17 cellular contexts compared by ENCODE assay signal in genomic region chr1:189220750-189221149, GRCh38.
DNase-seq lines count a peak whose midpoint lies in the region; ATAC-seq and TF ChIP-seq lines count a peak whose summit lies in the region.
"Had no signal": no experiment of that assay in that cellular context is flagged by ENCODE, and none has a peak within 500 bp of the region (broad histone marks: within the 10 kb centered on the region; RNA-seq: fewer than 3 reads in every experiment).

No MANE protein-coding gene starts in this region.

- H3K27ac Mint-ChIP-seq in activated naive CD4-positive, alpha-beta T cell treated with anti-CD3 and anti-CD28 coated beads, Interleukin-2, amount 10 ng/mL, durations not matched to agents 7 days and 5 days = no peak overlapping the region
- H3K27ac Mint-ChIP-seq: activated T-helper 17 cell treated with anti-CD3 and anti-CD28 coated beads, Interleukin-2, amount 50 U/mL, for 72 hours had no signal

- peak; percentile 61 for TF ChIP-seq CTCF in SK-N-SH (IDR thresholded peaks at IDR 0.05)
- peak; percentile 55 for TF ChIP-seq CTCF in Loucy (conservative IDR thresholded peaks at IDR 0.05; ENCODE audit: low read length)
- TF ChIP-seq CTCF in astrocyte of the spinal cord (IDR thresholded peaks at IDR 0.05; ENCODE audit: low read depth, low read length) = peak; percentile 52
- no peak for TF ChIP-seq CTCF in omental fat pad (IDR thresholded peaks at IDR 0.05)

- no peak overlapping the region for H3K27ac ChIP-seq in SK-N-SH (ENCODE audit: low read depth in 2 of 2, low read length in 1 of 2)
- H3K27ac ChIP-seq: HL-60, ovary had no signal

- no peak overlapping the region for H3K4me3 ChIP-seq in SK-N-SH (ENCODE audit: low read depth in 2 of 2, low read length in 1 of 2)
- H3K4me3 ChIP-seq in Loucy (ENCODE audit: low read length, poor library complexity, severe bottlenecking) = no peak overlapping the region
- no peak overlapping the region for H3K4me3 ChIP-seq in astrocyte of the spinal cord (ENCODE audit: low read depth, low read length)
- H3K4me3 ChIP-seq: ovary had no signal

- no peaks in the 10 kb centered on the region for H3K36me3 Mint-ChIP-seq in activated naive CD4-positive, alpha-beta T cell treated with anti-CD3 and anti-CD28 coated beads, Interleukin-2, amount 10 ng/mL, durations not matched to agents 7 days and 5 days

- no peak for TF ChIP-seq EP300 in SK-N-SH (IDR thresholded peaks at IDR 0.05; ENCODE audit: borderline replicate concordance in 1 of 2, low read depth in 1 of 2, low read length in 1 of 2)

- H3K9me2 ChIP-seq in SK-N-SH (no peaks in the 10 kb centered on the region), Loucy (replicated peaks; ENCODE audit: low read depth, low read length) (no peaks in the 10 kb centered on the region)

- H3K27me3 ChIP-seq in SK-N-SH (ENCODE audit: insufficient read depth) (no peaks in the 10 kb centered on the region), Loucy (ENCODE audit: insufficient read depth, low read length, poor library complexity, severe bottlenecking) (no peaks in the 10 kb centered on the region)
- H3K27me3 ChIP-seq: ovary had no signal

- WGBS in SK-N-SH (ENCODE audit: low lambda C conversion rate) = 47% methylated on average over 1 of the region's 1 CpG

- H3K4me1 ChIP-seq in SK-N-SH (ENCODE audit: control insufficient read depth in 1 of 2, insufficient read depth in 2 of 2, low read depth in 1 of 2, low read length in 1 of 2) (no peaks in the 10 kb centered on the region; a peak in 1 of 4 replicates), Loucy (ENCODE audit: insufficient read depth, low read length, poor library complexity, severe bottlenecking) (no peaks in the 10 kb centered on the region)

- H2AFZ ChIP-seq in SK-N-SH (ENCODE audit: low read depth) (no peak overlapping the region), Loucy (ENCODE audit: low read length) (no peak overlapping the region)

- no peaks in the 10 kb centered on the region for H3K27me3 Mint-ChIP-seq in activated naive CD4-positive, alpha-beta T cell treated with anti-CD3 and anti-CD28 coated beads, Interleukin-2, amount 10 ng/mL, durations not matched to agents 7 days and 5 days
- H3K27me3 Mint-ChIP-seq: activated T-helper 17 cell treated with anti-CD3 and anti-CD28 coated beads, Interleukin-2, amount 50 U/mL, for 72 hours had no signal

- H4K20me1 ChIP-seq in SK-N-SH (ENCODE audit: insufficient read depth) = no peaks in the 10 kb centered on the region
- H4K20me1 ChIP-seq in Loucy (ENCODE audit: insufficient read depth, low read length, poor library complexity, severe bottlenecking) = no peaks in the 10 kb centered on the region

- H3K9me3 ChIP-seq in SK-N-SH (no peaks in the 10 kb centered on the region), Loucy (ENCODE audit: insufficient read depth, low read depth, low read length) (no peaks in the 10 kb centered on the region)
- H3K9me3 ChIP-seq: ovary had no signal

- no peak for ATAC-seq in SK-N-SH treated with all-trans-retinoic acid at 6 μM for 48 hours
- ATAC-seq in omental fat pad (ENCODE audit: low FRiP score) = no peak
- ATAC-seq: activated T-helper 17 cell treated with anti-CD3 and anti-CD28 coated beads, Interleukin-2, amount 50 U/mL, for 72 hours had no signal

- H3K36me3 ChIP-seq in SK-N-SH (replicated peaks in 1 of 2; ENCODE audit: control insufficient read depth in 1 of 2, insufficient read depth in 2 of 2, low read length in 1 of 2) = no peaks in the 10 kb centered on the region
- no peaks in the 10 kb centered on the region for H3K36me3 ChIP-seq in Loucy (ENCODE audit: insufficient read depth, low read length)
- H3K36me3 ChIP-seq: ovary had no signal

- peak; percentile 43 for TF ChIP-seq RAD21 in SK-N-SH (IDR thresholded peaks at IDR 0.05; ENCODE audit: low read length)

- POLR2A ChIA-PET in SK-N-SH (lab: Yijun Ruan, JAX) = no interaction called here

- H3K4me3 Mint-ChIP-seq in activated naive CD4-positive, alpha-beta T cell treated with anti-CD3 and anti-CD28 coated beads, Interleukin-2, amount 10 ng/mL, durations not matched to agents 7 days and 5 days = no peak overlapping the region
- H3K4me3 Mint-ChIP-seq: activated T-helper 17 cell treated with anti-CD3 and anti-CD28 coated beads, Interleukin-2, amount 50 U/mL, for 72 hours had no signal

- H3K9ac ChIP-seq in SK-N-SH (no peak overlapping the region), Loucy (ENCODE audit: low read depth, low read length, poor library complexity, severe bottlenecking) (no peak overlapping the region)

- CTCF ChIA-PET in SK-N-SH (lab: Yijun Ruan, JAX) = interaction anchor here (0.6 to 1.9 kb wide), 2 partner anchors 21 to 420 kb away, joined by 3 to 4 read pairs; no protein-coding TSS in a partner anchor
- CTCF ChIA-PET in activated naive CD4-positive, alpha-beta T cell treated with anti-CD3 and anti-CD28 coated beads, Interleukin-2, amount 10 ng/mL, durations not matched to agents 7 days and 5 days (lab: Charles Lee) = no interaction called here

- H3K4me1 Mint-ChIP-seq in activated naive CD4-positive, alpha-beta T cell treated with anti-CD3 and anti-CD28 coated beads, Interleukin-2, amount 10 ng/mL, durations not matched to agents 7 days and 5 days = no peaks in the 10 kb centered on the region
- H3K4me1 Mint-ChIP-seq: activated T-helper 17 cell treated with anti-CD3 and anti-CD28 coated beads, Interleukin-2, amount 50 U/mL, for 72 hours had no signal

- in situ Hi-C loops in astrocyte of the spinal cord (cut with HindIII; ENCODE audit: low sequenced_read_pairs) = no loop called here

- H3K79me2 ChIP-seq in SK-N-SH (ENCODE audit: insufficient read depth) (no peaks in the 10 kb centered on the region), Loucy (ENCODE audit: insufficient read depth, low read length) (no peaks in the 10 kb centered on the region)

- H3F3A ChIP-seq in SK-N-SH (replicated peaks; ENCODE audit: insufficient read depth) (no peaks in the 10 kb centered on the region), Loucy (ENCODE audit: low read depth) (no peaks in the 10 kb centered on the region)

- peak; percentile 14 for DNase-seq in SK-N-SH
- no peak for DNase-seq in astrocyte of the spinal cord (ENCODE audit: low read depth, low spot score)
- peak; percentile 2 for DNase-seq in renal cortical epithelial cell (ENCODE audit: low read depth)
- no peak for DNase-seq in omental fat pad (ENCODE audit: low spot score)
- DNase-seq in activated naive CD4-positive, alpha-beta T cell treated with anti-CD3 and anti-CD28 coated beads, Interleukin-2, amount 10 ng/mL, durations not matched to agents 7 days and 5 days = no peak
- DNase-seq in NCI-H345 treated with DMSO at 0.1 percent for 48 hours (lab: John Stamatoyannopoulos, UW; ENCODE audit: unreplicated experiment) = no peak
- DNase-seq: activated CD4-positive, alpha-beta T cell treated with anti-CD3 and anti-CD28 coated beads, Interleukin-2, amount 50 U/mL, for 4 hours; DMS153; effector CD4-positive, alpha-beta T cell; islet precursor cell; midbrain; NCI-H1048; ovary had no signal

- no peak overlapping the region for H3K4me2 ChIP-seq in SK-N-SH
- no peak overlapping the region for H3K4me2 ChIP-seq in Loucy (ENCODE audit: low read depth, low read length, poor library complexity, severe bottlenecking)

- H3K9me3 Mint-ChIP-seq in activated naive CD4-positive, alpha-beta T cell treated with anti-CD3 and anti-CD28 coated beads, Interleukin-2, amount 10 ng/mL, durations not matched to agents 7 days and 5 days = peaks cover 5% of the 10 kb centered on the region

TF ChIP-seq in SK-N-SH, 30 proteins besides CTCF, POLR2A, EP300 and RAD21:
- TF ChIP-seq TCF12 (IDR thresholded peaks at IDR 0.05) = no peak
- TF ChIP-seq SMC3 (IDR thresholded peaks at IDR 0.05; ENCODE audit: low read depth, low read length) = peak; percentile 26

TF ChIP-seq in SK-N-SH treated with all-trans-retinoic acid at 6 μM for 48 hours, 23 proteins besides CTCF, POLR2A, EP300 and RAD21 (continues in another document):
- TF ChIP-seq CSRNP3 (CRISPR knock-in tag; IDR thresholded peaks at IDR 0.05) = no peak
- TF ChIP-seq CREB5 (CRISPR knock-in tag; IDR thresholded peaks at IDR 0.05; ENCODE audit: low read depth) = no peak
- no peak for TF ChIP-seq OSR1 (CRISPR knock-in tag; IDR thresholded peaks at IDR 0.05)
- TF ChIP-seq TCF4 (CRISPR knock-in tag; IDR thresholded peaks at IDR 0.05; ENCODE audit: borderline replicate concordance) = no peak
- no peak for TF ChIP-seq SNAI2 (CRISPR knock-in tag; IDR thresholded peaks at IDR 0.05)
- no peak for TF ChIP-seq ZFP30 (CRISPR knock-in tag; IDR thresholded peaks at IDR 0.05)

Comparison
In these comparisons a context has a peak if more than half of its experiments do, and no peak if none do; other contexts are left out.
1. DNase-seq: peak in SK-N-SH (single experiment) and renal cortical epithelial cell (single experiment); none in astrocyte of the spinal cord (single experiment), omental fat pad (single experiment), activated naive CD4-positive, alpha-beta T cell treated with anti-CD3 and anti-CD28 coated beads, Interleukin-2, amount 10 ng/mL, durations not matched to agents 7 days and 5 days (single experiment) and NCI-H345 treated with DMSO at 0.1 percent for 48 hours (single experiment).
2. CTCF ChIP-seq: peak in SK-N-SH (single experiment), Loucy (single experiment) and astrocyte of the spinal cord (single experiment); none in omental fat pad (0 of 3).